ENCODE assay signal across 1 cellular context in genomic region chr6:2634151-2634964, GRCh38.
A peak's percentile ranks its signal among the peaks of the same experiment; 100 is the strongest.
TF ChIP-seq lines count a peak whose summit lies in the region.

No MANE protein-coding gene starts in this region.

TF ChIP-seq in HepG2, 621 proteins besides CTCF, POLR2A, EP300 and RAD21 (continued from another document and continues in another):
- TF ChIP-seq ZNF550 (CRISPR knock-in tag; IDR thresholded peaks at IDR 0.05; ENCODE audit: borderline replicate concordance) (no peak), STAT6 (CRISPR knock-in tag; IDR thresholded peaks at IDR 0.05; ENCODE audit: borderline replicate concordance) (no peak), ZMAT5 (CRISPR knock-in tag; IDR thresholded peaks at IDR 0.05; ENCODE audit: borderline replicate concordance, low read depth) (no peak), PPARG (CRISPR knock-in tag; conservative IDR thresholded peaks at IDR 0.05) (no peak), NFE2L2 (IDR thresholded peaks at IDR 0.05; ENCODE audit: low read length) (no peak), ZNF841 (CRISPR knock-in tag; IDR thresholded peaks at IDR 0.05; ENCODE audit: borderline replicate concordance) (no peak), MAFF (IDR thresholded peaks at IDR 0.05; ENCODE audit: low read depth, low read length) (no peak), HNRNPUL1 (IDR thresholded peaks at IDR 0.05; ENCODE audit: low read depth, low read length) (no peak), BORCS8-MEF2B (CRISPR knock-in tag; IDR thresholded peaks at IDR 0.05) (peak; percentile 39), ZNF101 (CRISPR knock-in tag; IDR thresholded peaks at IDR 0.05; ENCODE audit: borderline replicate concordance, low read depth) (no peak), SSRP1 (CRISPR knock-in tag; IDR thresholded peaks at IDR 0.05) (peak; percentile 72; the same call in 1 of the 2 replicates), NFATC3 (CRISPR knock-in tag; IDR thresholded peaks at IDR 0.05) (no peak), ZNF777 (CRISPR knock-in tag; IDR thresholded peaks at IDR 0.05) (peak; percentile 55), FOXK2 (IDR thresholded peaks at IDR 0.05) (no peak), HMGA1 (CRISPR knock-in tag; conservative IDR thresholded peaks at IDR 0.05) (no peak), SP140L (CRISPR knock-in tag; IDR thresholded peaks at IDR 0.05; ENCODE audit: borderline replicate concordance) (no peak), SRSF1 (optimal IDR thresholded peaks at IDR 0.05; ENCODE audit: low read depth, low read length) (no peak), BATF2 (CRISPR knock-in tag; IDR thresholded peaks at IDR 0.05) (no peak), SIX4 (CRISPR knock-in tag; IDR thresholded peaks at IDR 0.05) (no peak), ZNF256 (CRISPR knock-in tag; conservative IDR thresholded peaks at IDR 0.05) (no peak), PHF8 (CRISPR knock-in tag; IDR thresholded peaks at IDR 0.05) (peak; percentile 37), MNT (IDR thresholded peaks at IDR 0.05) (no peak), ZNF784 (CRISPR knock-in tag; IDR thresholded peaks at IDR 0.05; ENCODE audit: borderline replicate concordance) (peak; percentile 86; the same call in 1 of the 2 replicates), ZNF274 (CRISPR knock-in tag; IDR thresholded peaks at IDR 0.05) (peak; percentile 78; the same call in 1 of the 2 replicates), RFXANK (CRISPR knock-in tag; IDR thresholded peaks at IDR 0.05) (no peak), ZFP90 (CRISPR knock-in tag; IDR thresholded peaks at IDR 0.05; ENCODE audit: borderline replicate concordance) (peak; percentile 62; the same call in 1 of the 2 replicates), TFAP4 (IDR thresholded peaks at IDR 0.05; ENCODE audit: borderline replicate concordance, low read depth) (no peak), ELF1 (CRISPR knock-in tag; IDR thresholded peaks at IDR 0.05) (no peak), MAZ (IDR thresholded peaks at IDR 0.05; ENCODE audit: borderline replicate concordance, low read depth, low read length) (peak; percentile 62; the same call in 1 of the 2 replicates), MAZ (CRISPR knock-in tag; IDR thresholded peaks at IDR 0.05; ENCODE audit: low read depth) (peak; percentile 55; the same call in 1 of the 2 replicates), SETDB1 (CRISPR knock-in tag; IDR thresholded peaks at IDR 0.05; ENCODE audit: borderline replicate concordance) (no peak), AFF4 (CRISPR knock-in tag; IDR thresholded peaks at IDR 0.05) (no peak), TIGD3 (CRISPR knock-in tag; IDR thresholded peaks at IDR 0.05; ENCODE audit: borderline replicate concordance) (no peak), PHF20 (CRISPR knock-in tag; IDR thresholded peaks at IDR 0.05) (no peak), ZBTB7A (CRISPR knock-in tag; IDR thresholded peaks at IDR 0.05) (no peak; the same call in 1 of the 2 replicates), NR3C1 (CRISPR knock-in tag; IDR thresholded peaks at IDR 0.05) (no peak), BCL3 (CRISPR knock-in tag; IDR thresholded peaks at IDR 0.05) (peak; percentile 78; the same call in 1 of the 2 replicates), PAX8 (CRISPR knock-in tag; IDR thresholded peaks at IDR 0.05; ENCODE audit: borderline replicate concordance) (no peak), ZBTB3 (CRISPR knock-in tag; IDR thresholded peaks at IDR 0.05; ENCODE audit: borderline replicate concordance, low read depth) (no peak), BHLHE40 (IDR thresholded peaks at IDR 0.05; ENCODE audit: low read length) (no peak), NAIF1 (CRISPR knock-in tag; IDR thresholded peaks at IDR 0.05; ENCODE audit: borderline replicate concordance) (no peak), TOPORS (CRISPR knock-in tag; IDR thresholded peaks at IDR 0.05) (peak; percentile 46; the same call in 1 of the 2 replicates), UBTF (CRISPR knock-in tag; IDR thresholded peaks at IDR 0.05) (peak; percentile 50; the same call in 1 of the 2 replicates), ZNF34 (CRISPR knock-in tag; IDR thresholded peaks at IDR 0.05; ENCODE audit: borderline replicate concordance) (no peak), MLLT10 (CRISPR knock-in tag; IDR thresholded peaks at IDR 0.05) (no peak), ZSCAN9 (CRISPR knock-in tag; IDR thresholded peaks at IDR 0.05; ENCODE audit: borderline replicate concordance) (peak; percentile 68; the same call in 1 of the 2 replicates), TEF (CRISPR knock-in tag; IDR thresholded peaks at IDR 0.05) (no peak), HIVEP1 (CRISPR knock-in tag; IDR thresholded peaks at IDR 0.05) (0 out of 2 replicates have a peak, but pooled peaks have one; percentile 68), GABPA (IDR thresholded peaks at IDR 0.05; ENCODE audit: low read depth, low read length) (no peak), GABPA (CRISPR knock-in tag; IDR thresholded peaks at IDR 0.05; ENCODE audit: low read depth) (no peak), NR2F1 (CRISPR knock-in tag; IDR thresholded peaks at IDR 0.05) (no peak), ZNF589 (CRISPR knock-in tag; conservative IDR thresholded peaks at IDR 0.05) (no peak)
